ENCODE assay signal across 29 cellular contexts in genomic region chr21:15233611-15234010, GRCh38.
"Had no signal": no experiment of that assay in that cellular context is flagged by ENCODE, and none has a peak within 500 bp of the region (broad histone marks: within the 10 kb centered on the region; RNA-seq: fewer than 3 reads in every experiment).

No MANE protein-coding gene starts in this region.

- H3K4me1 ChIP-seq: SJCRH30 had no signal

- H3K4me3 ChIP-seq: PC-9, SJCRH30, SK-N-MC had no signal

- H3K4me2 ChIP-seq: PC-9 had no signal

- H2AFZ ChIP-seq: PC-9 had no signal

- H3K27me3 ChIP-seq: SJCRH30 had no signal

- H3K9me3 ChIP-seq: SJCRH30 had no signal

- H3K27ac ChIP-seq: PC-9, RWPE1, SJCRH30, SK-N-MC had no signal

- H3K36me3 ChIP-seq: SJCRH30 had no signal

- DNase-seq: Karpas-422, MM.1S, MV-4-11, NCI-H1092, NCI-H1105, NCI-H1417 treated with DMSO at 0.1 percent for 48 hours, NCI-H1436 treated with DMSO at 0.1 percent for 48 hours, NCI-H1694 treated with DMSO at 0.1 percent for 48 hours, NCI-H187 treated with DMSO at 0.1 percent for 48 hours, NCI-H2029, NCI-H2081, NCI-H226, NCI-H446 treated with DMSO at 0.1 percent for 48 hours, NCI-H510A, NCI-H524, NCI-H526, NCI-H69, NCI-H748 treated with DMSO at 0.1 percent for 48 hours, NCI-H82, PC-9, SHP77, SIG-M5, SJCRH30, T-cell had no signal

- ATAC-seq: Panc1, Right ventricle myocardium inferior, SK-N-SH treated with all-trans-retinoic acid at 6 μM for 48 hours, T-cell had no signal
